ENCODE assay signal across 1 cellular context in genomic region chr7:105402221-105403095, GRCh38.
TF ChIP-seq lines count a peak whose summit lies in the region.

No MANE protein-coding gene starts in this region.

TF ChIP-seq in HCT116, 20 proteins besides CTCF, POLR2A, EP300 and RAD21 (continued from another document):
- TF ChIP-seq, protein P1, sequence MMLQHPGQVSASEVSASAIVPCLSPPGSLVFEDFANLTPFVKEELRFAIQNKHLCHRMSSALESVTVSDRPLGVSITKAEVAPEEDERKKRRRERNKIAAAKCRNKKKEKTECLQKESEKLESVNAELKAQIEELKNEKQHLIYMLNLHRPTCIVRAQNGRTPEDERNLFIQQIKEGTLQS (IDR thresholded peaks at IDR 0.05): no peak
- TF ChIP-seq YY1 (IDR thresholded peaks at IDR 0.05; ENCODE audit: extremely low read depth, insufficient replicate concordance, low read depth, low read length) (no peak), ELF1 (IDR thresholded peaks at IDR 0.05; ENCODE audit: borderline replicate concordance, low read depth) (no peak), SP1 (IDR thresholded peaks at IDR 0.05; ENCODE audit: low read depth) (no peak), EZH2phosphoT487 (IDR thresholded peaks at IDR 0.05; ENCODE audit: borderline replicate concordance) (no peak), ZNF274 (IDR thresholded peaks at IDR 0.05; ENCODE audit: low read depth, low read length) (no peak), ZFX (IDR thresholded peaks at IDR 0.05) (no peak), JUND (IDR thresholded peaks at IDR 0.05) (no peak), SIN3A (IDR thresholded peaks at IDR 0.05; ENCODE audit: low read depth) (no peak), TCF7L2 (IDR thresholded peaks at IDR 0.05; ENCODE audit: borderline replicate concordance, extremely low read depth, insufficient read depth, insufficient read length) (no peak), CEBPB (IDR thresholded peaks at IDR 0.05; ENCODE audit: low read depth) (no peak), EGR1 (IDR thresholded peaks at IDR 0.05; ENCODE audit: low read depth) (no peak), EZH2 (IDR thresholded peaks at IDR 0.05) (no peak), REST (IDR thresholded peaks at IDR 0.05; ENCODE audit: low read depth) (no peak), SRF (IDR thresholded peaks at IDR 0.05; ENCODE audit: low read depth) (no peak), CBX3 (IDR thresholded peaks at IDR 0.05; ENCODE audit: low read depth) (no peak), FOSL1 (IDR thresholded peaks at IDR 0.05; ENCODE audit: low read depth) (no peak)
- TF ChIP-seq, protein P2, sequence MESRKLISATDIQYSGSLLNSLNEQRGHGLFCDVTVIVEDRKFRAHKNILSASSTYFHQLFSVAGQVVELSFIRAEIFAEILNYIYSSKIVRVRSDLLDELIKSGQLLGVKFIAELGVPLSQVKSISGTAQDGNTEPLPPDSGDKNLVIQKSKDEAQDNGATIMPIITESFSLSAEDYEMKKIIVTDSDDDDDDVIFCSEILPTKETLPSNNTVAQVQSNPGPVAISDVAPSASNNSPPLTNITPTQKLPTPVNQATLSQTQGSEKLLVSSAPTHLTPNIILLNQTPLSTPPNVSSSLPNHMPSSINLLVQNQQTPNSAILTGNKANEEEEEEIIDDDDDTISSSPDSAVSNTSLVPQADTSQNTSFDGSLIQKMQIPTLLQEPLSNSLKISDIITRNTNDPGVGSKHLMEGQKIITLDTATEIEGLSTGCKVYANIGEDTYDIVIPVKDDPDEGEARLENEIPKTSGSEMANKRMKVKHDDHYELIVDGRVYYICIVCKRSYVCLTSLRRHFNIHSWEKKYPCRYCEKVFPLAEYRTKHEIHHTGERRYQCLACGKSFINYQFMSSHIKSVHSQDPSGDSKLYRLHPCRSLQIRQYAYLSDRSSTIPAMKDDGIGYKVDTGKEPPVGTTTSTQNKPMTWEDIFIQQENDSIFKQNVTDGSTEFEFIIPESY (IDR thresholded peaks at IDR 0.05; ENCODE audit: extremely low read depth, insufficient replicate concordance, low read length): no peak
- TF ChIP-seq, protein P3, sequence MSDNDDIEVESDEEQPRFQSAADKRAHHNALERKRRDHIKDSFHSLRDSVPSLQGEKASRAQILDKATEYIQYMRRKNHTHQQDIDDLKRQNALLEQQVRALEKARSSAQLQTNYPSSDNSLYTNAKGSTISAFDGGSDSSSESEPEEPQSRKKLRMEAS (IDR thresholded peaks at IDR 0.05): no peak
